ENCODE assay signal across 6 cellular contexts in genomic region chr19:10526887-10527286, GRCh38. TPM values are rescaled to one million over a fixed set of nuclear protein-coding genes. Genes with fewer than 3 reads are reported as not detected.
"Had no signal": no experiment of that assay in that cellular context is flagged by ENCODE, and none has a peak within 500 bp of the region (broad histone marks: within the 10 kb centered on the region; RNA-seq: fewer than 3 reads in every experiment).

No MANE protein-coding gene starts in this region.

RNA-seq across cellular contexts. Expression of gene S1PR5, which starts 9.6 kb away (rescaled TPM):
- total RNA-seq: posterior vena cava, progenitor cell of endocrine pancreas, pulmonary artery endothelial cell, renal cortical epithelial cell, sigmoid colon had no signal
- polyA plus RNA-seq: neural cell had no signal
